24 cellular contexts compared by ENCODE assay signal in genomic region chr14:32205554-32205953, GRCh38. TPM values are rescaled to one million over a fixed set of nuclear protein-coding genes. Genes with fewer than 3 reads are reported as not detected.
"Had no signal": no experiment of that assay in that cellular context is flagged by ENCODE, and none has a peak within 500 bp of the region (broad histone marks: within the 10 kb centered on the region; RNA-seq: fewer than 3 reads in every experiment).

No MANE protein-coding gene starts in this region.

- H3K27ac Mint-ChIP-seq: activated CD4-positive, alpha-beta memory T cell treated with anti-CD3 and anti-CD28 coated beads for 36 hours; activated naive CD4-positive, alpha-beta T cell treated with anti-CD3 and anti-CD28 coated beads for 36 hours; mesothelial cell of epicardium; natural killer cell treated with Interleukin-12 subunit alpha and Interleukin-12 subunit beta and Interleukin-15 and Interleukin-18, amount 100 ng/mL, for 72 hours; stimulated activated effector memory CD8-positive, alpha-beta T cell treated with anti-CD3 and anti-CD28 coated beads, Interleukin-12 subunit alpha, Interleukin-12 subunit beta, amount 100 ng/mL, for 72 hours; WTC11 had no signal

- H3K4me3 ChIP-seq: colonic mucosa, lung, sigmoid colon, tibial nerve, uterus had no signal

- H3K4me1 ChIP-seq: uterus had no signal

- H3K9me3 ChIP-seq: colonic mucosa, sigmoid colon, tibial nerve, uterus had no signal

- DNase-seq: activated CD4-positive, alpha-beta T cell treated with anti-CD3 and anti-CD28 coated beads for 4 hours; activated T-cell treated with anti-CD3 and anti-CD28 coated beads for 4 hours; aorta; colonic mucosa; foreskin keratinocyte; hippocampal formation; islet precursor cell; left colon; nucleus accumbens; sigmoid colon; stimulated activated CD4-positive, alpha-beta T cell treated with anti-CD3 and anti-CD28 coated beads, Interleukin-4, amount 100 ng/mL, for 24 hours; uterus had no signal

- H3K27me3 ChIP-seq: colonic mucosa, foreskin keratinocyte, sigmoid colon, tibial nerve, uterus had no signal

- ATAC-seq: foreskin keratinocyte; left colon; natural killer cell treated with Interleukin-12 subunit alpha and Interleukin-12 subunit beta and Interleukin-15 and Interleukin-18, amount 100 ng/mL, for 72 hours; stimulated activated effector memory CD8-positive, alpha-beta T cell treated with anti-CD3 and anti-CD28 coated beads, Interleukin-12 subunit alpha, Interleukin-12 subunit beta, amount 100 ng/mL, for 72 hours; WTC11 had no signal

- H3K36me3 ChIP-seq: colonic mucosa, sigmoid colon, tibial nerve, uterus had no signal

- H3K4me3 Mint-ChIP-seq: activated CD4-positive, alpha-beta memory T cell treated with anti-CD3 and anti-CD28 coated beads for 36 hours; activated naive CD4-positive, alpha-beta T cell treated with anti-CD3 and anti-CD28 coated beads for 36 hours; central memory CD8-positive, alpha-beta T cell; mesothelial cell of epicardium; natural killer cell treated with Interleukin-12 subunit alpha and Interleukin-12 subunit beta and Interleukin-15 and Interleukin-18, amount 100 ng/mL, for 72 hours; stimulated activated effector memory CD8-positive, alpha-beta T cell treated with anti-CD3 and anti-CD28 coated beads, Interleukin-12 subunit alpha, Interleukin-12 subunit beta, amount 100 ng/mL, for 72 hours; WTC11 had no signal

- H3K9me3 Mint-ChIP-seq: activated CD4-positive, alpha-beta memory T cell treated with anti-CD3 and anti-CD28 coated beads for 36 hours; activated naive CD4-positive, alpha-beta T cell treated with anti-CD3 and anti-CD28 coated beads for 36 hours; central memory CD8-positive, alpha-beta T cell; natural killer cell treated with Interleukin-12 subunit alpha and Interleukin-12 subunit beta and Interleukin-15 and Interleukin-18, amount 100 ng/mL, for 72 hours; stimulated activated effector memory CD8-positive, alpha-beta T cell treated with anti-CD3 and anti-CD28 coated beads, Interleukin-12 subunit alpha, Interleukin-12 subunit beta, amount 100 ng/mL, for 72 hours; WTC11 had no signal

- H3K36me3 Mint-ChIP-seq: mesothelial cell of epicardium; natural killer cell treated with Interleukin-12 subunit alpha and Interleukin-12 subunit beta and Interleukin-15 and Interleukin-18, amount 100 ng/mL, for 72 hours; WTC11 had no signal

- H3K27ac ChIP-seq: colonic mucosa, foreskin keratinocyte, sigmoid colon, tibial nerve, uterus had no signal

RNA-seq across cellular contexts. Expression of gene RNU6-8, which starts 2.5 kb away (rescaled TPM):
- total RNA-seq: activated CD4-positive, alpha-beta memory T cell treated with anti-CD3 and anti-CD28 coated beads for 36 hours; activated naive CD4-positive, alpha-beta T cell treated with anti-CD3 and anti-CD28 coated beads for 36 hours; aorta; colonic mucosa; epithelial cell of proximal tubule; fibroblast of lung; foreskin keratinocyte; left colon; lung; mesothelial cell of epicardium; natural killer cell treated with Interleukin-12 subunit alpha and Interleukin-12 subunit beta and Interleukin-15 and Interleukin-18, amount 100 ng/mL, for 72 hours; sigmoid colon; T-helper 2 cell treated with Interferon-gamma antibody and Interleukin-4, amounts not matched to agents 100 ng/mL and 5 ng/mL, for 36 hours; tibial nerve; uterus; WTC11 had no signal
- polyA plus RNA-seq: aorta, fibroblast of lung, foreskin keratinocyte, lung, sigmoid colon had no signal

RNA-seq across cellular contexts. Expression of gene RNU6-7, which starts 3.7 kb away (rescaled TPM):
- total RNA-seq: activated CD4-positive, alpha-beta memory T cell treated with anti-CD3 and anti-CD28 coated beads for 36 hours; activated naive CD4-positive, alpha-beta T cell treated with anti-CD3 and anti-CD28 coated beads for 36 hours; aorta; colonic mucosa; epithelial cell of proximal tubule; fibroblast of lung; foreskin keratinocyte; left colon; lung; mesothelial cell of epicardium; natural killer cell treated with Interleukin-12 subunit alpha and Interleukin-12 subunit beta and Interleukin-15 and Interleukin-18, amount 100 ng/mL, for 72 hours; sigmoid colon; T-helper 2 cell treated with Interferon-gamma antibody and Interleukin-4, amounts not matched to agents 100 ng/mL and 5 ng/mL, for 36 hours; tibial nerve; uterus; WTC11 had no signal
- polyA plus RNA-seq: aorta, fibroblast of lung, foreskin keratinocyte, lung, sigmoid colon had no signal
